Comparison of ENCODE assay signal across 8 cellular contexts in the genomic region with DNA sequence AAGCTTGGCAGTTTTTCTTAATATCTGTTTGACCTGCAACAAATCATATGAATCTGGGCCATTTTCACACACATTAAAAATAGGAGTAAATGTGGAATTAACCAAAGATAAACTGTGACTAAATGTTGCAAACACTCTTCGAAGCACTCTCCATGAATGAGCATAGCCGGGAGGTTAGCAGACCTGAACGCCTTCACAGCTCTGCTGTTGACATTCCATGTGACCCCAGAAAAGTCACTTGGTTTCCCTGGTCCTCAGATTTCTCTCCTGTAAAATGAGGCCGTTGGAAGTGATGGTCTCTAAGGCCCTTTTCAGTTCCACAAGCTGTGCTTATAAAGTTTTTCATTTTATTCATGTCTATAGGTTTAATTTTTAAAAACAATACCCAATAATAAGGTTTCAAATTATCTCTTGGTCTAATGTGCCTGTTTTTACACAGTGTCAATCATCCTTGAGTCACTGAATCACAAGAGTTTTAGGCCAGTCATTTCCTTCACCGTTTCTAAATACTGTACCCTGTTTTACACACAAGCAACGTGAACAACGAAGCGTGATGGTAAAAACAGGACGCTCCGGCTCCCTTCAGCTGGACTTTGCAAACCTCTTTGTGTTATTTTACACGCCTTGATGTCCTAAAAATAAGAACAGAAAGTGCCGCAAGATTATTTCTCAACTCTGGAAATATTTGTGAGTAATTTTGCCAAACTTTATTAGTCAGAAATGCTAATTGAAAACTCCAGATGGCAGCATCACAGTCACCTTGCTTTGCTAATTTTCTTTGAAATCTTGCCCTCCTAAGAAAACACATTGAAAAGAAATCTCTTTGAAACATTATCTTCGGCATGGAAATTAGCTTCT. TPM values are rescaled to one million over a fixed set of nuclear protein-coding genes. Genes with fewer than 3 reads are reported as not detected.
A peak's percentile ranks its signal among the peaks of the same experiment; 100 is the strongest.
DNase-seq lines count a peak whose midpoint lies in the region; ATAC-seq and TF ChIP-seq lines count a peak whose summit lies in the region.

No MANE protein-coding gene starts in this region.

- H3K4me3 ChIP-seq in cardiac fibroblast (replicated peaks in 1 of 2; ENCODE audit: low read depth in 2 of 2, low read length in 2 of 2) (no peak overlapping the region), skeletal muscle tissue (ENCODE audit: low read length in 3 of 3) (peak overlapping the region in 2 of 3 donors; percentile 11 to 19)

- H3K9ac ChIP-seq in skeletal muscle tissue (ENCODE audit: low read depth in 1 of 3, low read length in 3 of 3): peak overlapping the region in 2 of 3 donors; percentile 4 to 17

- no peaks in the 10 kb centered on the region for H3K9me3 ChIP-seq in skeletal muscle tissue (ENCODE audit: control insufficient read depth in 3 of 3, low read length in 3 of 3)

- ATAC-seq in GM18508 (IDR thresholded peaks at IDR 0.05; ENCODE audit: insufficient read depth, unreplicated experiment): peak; percentile 40
- peak; percentile 37 for ATAC-seq in HG02973 (IDR thresholded peaks at IDR 0.05; ENCODE audit: unreplicated experiment)
- ATAC-seq in HG03139 (IDR thresholded peaks at IDR 0.05; ENCODE audit: unreplicated experiment): no peak

- DNase-seq in cardiac fibroblast (ENCODE audit: low read depth in 2 of 2) (peak; percentile 14 to 80), NCI-H1694 (lab: John Stamatoyannopoulos, UW) (no peak), NCI-H1092 treated with DMSO at 0.1 percent for 48 hours (lab: John Stamatoyannopoulos, UW) (no peak)
- DNase-seq in activated T-cell treated with anti-CD3 and anti-CD28 coated beads, Interleukin-2, amount 50 U/mL, for 1 hour: no peak

- H3K27me3 ChIP-seq in skeletal muscle tissue (ENCODE audit: control insufficient read depth in 3 of 3, insufficient read depth in 3 of 3, low read length in 3 of 3): no peaks in the 10 kb centered on the region

- H3K4me1 ChIP-seq in skeletal muscle tissue (ENCODE audit: control insufficient read depth in 3 of 3, insufficient read depth in 3 of 3, low read length in 3 of 3): peaks cover 17 to 37% (median 25%) of the 10 kb centered on the region in 3 donors

- H3K36me3 ChIP-seq in skeletal muscle tissue (ENCODE audit: control insufficient read depth in 3 of 3, insufficient read depth in 3 of 3, low read length in 3 of 3): no peaks in the 10 kb centered on the region

- peak overlapping the region; percentile 78 for H3K27ac ChIP-seq in skeletal muscle tissue (ENCODE audit: low read depth, low read length)

- no peak for TF ChIP-seq CTCF in cardiac fibroblast (IDR thresholded peaks at IDR 0.05; ENCODE audit: low read depth, low read length)

RNA-seq across cellular contexts. Expression of gene MET, which starts 38.6 kb away (rescaled TPM):
- total RNA-seq in skeletal muscle tissue: 26.1 TPM

Comparison
In these comparisons a context has a peak if more than half of its experiments do, and no peak if none do; other contexts are left out.
1. DNase-seq: peak in cardiac fibroblast (2 of 2); none in NCI-H1694 (single experiment), activated T-cell treated with anti-CD3 and anti-CD28 coated beads, Interleukin-2, amount 50 U/mL, for 1 hour (single experiment) and NCI-H1092 treated with DMSO at 0.1 percent for 48 hours (single experiment).
2. H3K4me3 ChIP-seq: peak in skeletal muscle tissue (2 of 3); none in cardiac fibroblast (0 of 2).